8 cellular contexts compared by ENCODE assay signal in genomic region chr11:110824912-110825311, GRCh38.
"Had no signal": no experiment of that assay in that cellular context is flagged by ENCODE, and none has a peak within 500 bp of the region (broad histone marks: within the 10 kb centered on the region; RNA-seq: fewer than 3 reads in every experiment).

No MANE protein-coding gene starts in this region.

- ATAC-seq: GM23338, K562 had no signal

- H3K27ac Mint-ChIP-seq: GM23338, H9 had no signal

- DNase-seq: H9, HCEC 1CT, IMR-90 had no signal

- H3K4me3 ChIP-seq: GM23338, K562 had no signal

- H3K9me3 Mint-ChIP-seq: GM23338, H9 had no signal

- H3K4me2 ChIP-seq: GM23338 had no signal

- H3K4me3 Mint-ChIP-seq: GM23338, H9 had no signal

- H2AFZ ChIP-seq: GM23338 had no signal

- FAIRE-seq: H1, H54, HTR-8/SVneo, K562 had no signal
